Comparison of ENCODE assay signal across 12 cellular contexts in genomic region chrX:8987672-8988250, GRCh38. TPM values are rescaled to one million over a fixed set of nuclear protein-coding genes. Genes with fewer than 3 reads are reported as not detected.
DNase-seq lines count a peak whose midpoint lies in the region; ATAC-seq, FAIRE-seq and TF ChIP-seq lines count a peak whose summit lies in the region.
"Had no signal": no experiment of that assay in that cellular context is flagged by ENCODE, and none has a peak within 500 bp of the region (broad histone marks: within the 10 kb centered on the region; RNA-seq: fewer than 3 reads in every experiment).

No MANE protein-coding gene starts in this region.

- CTCF ChIA-PET in CD8-positive, alpha-beta memory T cell (lab: Charles Lee): no interaction called here
- CTCF ChIA-PET in activated CD8-positive, alpha-beta T cell treated with anti-CD3 and anti-CD28 coated beads, Interleukin-2, amount 10 ng/mL, durations not matched to agents 7 days and 5 days (lab: Charles Lee): interaction anchor here (0.9 to 1.3 kb wide), 2 partner anchors 11 to 13 kb away, joined by 3 read pairs; no protein-coding TSS in a partner anchor

- H3K79me2 ChIP-seq in keratinocyte (ENCODE audit: control insufficient read depth, insufficient read depth, low read length): no peaks in the 10 kb centered on the region

- no peak for TF ChIP-seq CTCF in keratinocyte (optimal IDR thresholded peaks at IDR 0.05 in 1 of 3, IDR thresholded peaks at IDR 0.05 in 1 of 3, conservative IDR thresholded peaks at IDR 0.05 in 1 of 3; ENCODE audit: extremely low read depth in 1 of 3, insufficient read depth in 2 of 3, low read length in 3 of 3)

- H3K9me1 ChIP-seq in keratinocyte (ENCODE audit: control insufficient read depth, extremely low read depth, insufficient read depth, low read length): no peaks in the 10 kb centered on the region

- no peaks in the 10 kb centered on the region for H3K36me3 Mint-ChIP-seq in CD8-positive, alpha-beta memory T cell
- no peaks in the 10 kb centered on the region for H3K36me3 Mint-ChIP-seq in activated CD8-positive, alpha-beta T cell treated with anti-CD3 and anti-CD28 coated beads, Interleukin-2, amount 10 ng/mL, durations not matched to agents 7 days and 5 days (ENCODE audit: low read depth)

- peak overlapping the region in 6 of 7 donors; percentile 15 to 45 (median 24) for H3K4me3 Mint-ChIP-seq in CD8-positive, alpha-beta memory T cell
- H3K4me3 Mint-ChIP-seq in activated CD8-positive, alpha-beta T cell treated with anti-CD3 and anti-CD28 coated beads, Interleukin-2, amount 10 ng/mL, durations not matched to agents 7 days and 5 days: no peak overlapping the region

- FAIRE-seq in keratinocyte (lab: Jason Lieb, UNC): no peak
- FAIRE-seq: astrocyte had no signal

- H3K36me3 ChIP-seq in CD8-positive, alpha-beta memory T cell (ENCODE audit: insufficient read depth, low read length): no peaks in the 10 kb centered on the region
- no peaks in the 10 kb centered on the region for H3K36me3 ChIP-seq in keratinocyte (ENCODE audit: control insufficient read depth in 2 of 2, extremely low read depth in 1 of 2, insufficient read depth in 2 of 2, low read length in 2 of 2)

- H3K27ac Mint-ChIP-seq in CD8-positive, alpha-beta memory T cell: peak overlapping the region; percentile 2 to 90 (median 84)
- H3K27ac Mint-ChIP-seq in activated CD8-positive, alpha-beta T cell treated with anti-CD3 and anti-CD28 coated beads, Interleukin-2, amount 10 ng/mL, durations not matched to agents 7 days and 5 days: no peak overlapping the region

- H2AFZ ChIP-seq in keratinocyte (ENCODE audit: control insufficient read depth, low read length): no peak overlapping the region

- no peaks in the 10 kb centered on the region for H3K9me3 ChIP-seq in CD8-positive, alpha-beta memory T cell (ENCODE audit: low read length)
- no peaks in the 10 kb centered on the region for H3K9me3 ChIP-seq in keratinocyte (ENCODE audit: control insufficient read depth, low read depth, low read length)

- H3K9me3 Mint-ChIP-seq in CD8-positive, alpha-beta memory T cell: no peaks in the 10 kb centered on the region
- no peaks in the 10 kb centered on the region for H3K9me3 Mint-ChIP-seq in activated CD8-positive, alpha-beta T cell treated with anti-CD3 and anti-CD28 coated beads, Interleukin-2, amount 10 ng/mL, durations not matched to agents 7 days and 5 days (ENCODE audit: insufficient read depth)

- no peak overlapping the region for H3K27ac ChIP-seq in CD8-positive, alpha-beta memory T cell (ENCODE audit: low read depth, low read length)
- no peak overlapping the region for H3K27ac ChIP-seq in keratinocyte (ENCODE audit: control insufficient read depth, insufficient read depth, low read length)

- DNase-seq in CD8-positive, alpha-beta memory T cell: peak; percentile 3 to 82 (median 67)
- peak; percentile 2 for DNase-seq in HT-29 (ENCODE audit: low spot score)
- DNase-seq in activated CD8-positive, alpha-beta T cell treated with anti-CD3 and anti-CD28 coated beads, Interleukin-2, amount 10 ng/mL, durations not matched to agents 7 days and 5 days: peak; percentile 21
- no peak for DNase-seq in keratinocyte (ENCODE audit: low read depth, low spot score)
- no peak for DNase-seq in cortex of kidney (lab: John Stamatoyannopoulos, UW)
- no peak for DNase-seq in SIG-M5 treated with dmso at 0.1 percent for 504 hours (lab: John Stamatoyannopoulos, UW; ENCODE audit: unreplicated experiment)
- DNase-seq: NCI-H2227 treated with DMSO at 0.1 percent for 48 hours had no signal

- H3K4me2 ChIP-seq in keratinocyte (ENCODE audit: control insufficient read depth, extremely low read depth, insufficient read depth, low read depth, low read length): peak overlapping the region; percentile 56

- H4K20me1 ChIP-seq in keratinocyte (ENCODE audit: control insufficient read depth, extremely low read depth, insufficient read depth, low read length): no peaks in the 10 kb centered on the region

- no peak for ATAC-seq in activated CD8-positive, alpha-beta T cell treated with anti-CD3 and anti-CD28 coated beads, Interleukin-2, amount 10 ng/mL, durations not matched to agents 7 days and 5 days
- ATAC-seq in GM21360 (IDR thresholded peaks at IDR 0.05; ENCODE audit: unreplicated experiment): no peak

- peaks cover 0 to 8% of the 10 kb centered on the region in 2 donors for H3K27me3 Mint-ChIP-seq in CD8-positive, alpha-beta memory T cell
- H3K27me3 Mint-ChIP-seq in activated CD8-positive, alpha-beta T cell treated with anti-CD3 and anti-CD28 coated beads, Interleukin-2, amount 10 ng/mL, durations not matched to agents 7 days and 5 days (ENCODE audit: low read depth): no peaks in the 10 kb centered on the region

- H3K4me1 ChIP-seq in CD8-positive, alpha-beta memory T cell (ENCODE audit: insufficient read depth, low read length): peaks cover 24% of the 10 kb centered on the region
- peaks cover 10% of the 10 kb centered on the region for H3K4me1 ChIP-seq in keratinocyte (ENCODE audit: control insufficient read depth, extremely low read depth, insufficient read depth, low read length)

- H3K4me1 Mint-ChIP-seq in CD8-positive, alpha-beta memory T cell: peaks cover 13 to 19% (median 16%) of the 10 kb centered on the region in 3 donors
- H3K4me1 Mint-ChIP-seq in activated CD8-positive, alpha-beta T cell treated with anti-CD3 and anti-CD28 coated beads, Interleukin-2, amount 10 ng/mL, durations not matched to agents 7 days and 5 days (ENCODE audit: low read depth): peaks cover 7% of the 10 kb centered on the region

- no peak overlapping the region for H3K4me3 ChIP-seq in CD8-positive, alpha-beta memory T cell (ENCODE audit: low read length)
- H3K4me3 ChIP-seq in keratinocyte (ENCODE audit: control insufficient read depth in 2 of 3, extremely low read depth in 1 of 3, insufficient read depth in 2 of 3, low read depth in 1 of 3, low read length in 3 of 3): no peak overlapping the region

- no peaks in the 10 kb centered on the region for H3K27me3 ChIP-seq in CD8-positive, alpha-beta memory T cell (ENCODE audit: insufficient read depth, low read length, poor library complexity, severe bottlenecking)
- no peaks in the 10 kb centered on the region for H3K27me3 ChIP-seq in keratinocyte (ENCODE audit: control insufficient read depth, extremely low read depth, insufficient read depth, low read length)

- POLR2A ChIA-PET in CD8-positive, alpha-beta memory T cell (lab: Charles Lee): interaction anchor here (1.0 kb wide), 1 partner anchor 476 kb away, joined by 3 read pairs; no protein-coding TSS in a partner anchor
- POLR2A ChIA-PET in activated CD8-positive, alpha-beta T cell treated with anti-CD3 and anti-CD28 coated beads, Interleukin-2, amount 10 ng/mL, durations not matched to agents 7 days and 5 days (lab: Charles Lee): no interaction called here

- H3K9ac ChIP-seq in keratinocyte (ENCODE audit: control insufficient read depth, extremely low read depth, insufficient read depth, low read length): no peak overlapping the region

- dilution Hi-C loops in keratinocyte (cut with MboI; ENCODE audit: extremely low pct_ligation_motif_present, low sequenced_read_pairs): no loop called here

RNA-seq across cellular contexts. Expression of gene FAM9B, which starts 46.2 kb away (rescaled TPM):
- not detected for total RNA-seq in CD8-positive, alpha-beta memory T cell
- not detected for polyA plus RNA-seq in CD8-positive, alpha-beta memory T cell
- not detected in 2 replicates for total RNA-seq in HT-29 (2014; rRNA removed; shearing (Covaris generic))
- not detected for total RNA-seq in activated CD8-positive, alpha-beta T cell treated with anti-CD3 and anti-CD28 coated beads, Interleukin-2, amount 10 ng/mL, durations not matched to agents 7 days and 5 days
- polyA plus RNA-seq in keratinocyte: not detected in 3 replicates
- not detected for polyA plus RNA-seq in keratinocyte (2011; ENCODE audit: low read depth)
- not detected in 2 replicates for polyA plus RNA-seq in keratinocyte (2011; cell fraction: cytosol; rRNA removed)
- polyA plus RNA-seq in keratinocyte (2011; cell fraction: nucleus; rRNA removed): not detected in 2 replicates
- not detected in 2 replicates for polyA plus RNA-seq in keratinocyte (2012; ENCODE audit: low replicate concordance)
- not detected in 3 replicates for polyA minus RNA-seq in keratinocyte
- not detected for polyA minus RNA-seq in keratinocyte (2011; cell fraction: cytosol; rRNA and poly(A)+ RNA removed)
- not detected in 2 replicates for polyA minus RNA-seq in keratinocyte (2011; cell fraction: nucleus; rRNA and poly(A)+ RNA removed)
- total RNA-seq: astrocyte, mammary epithelial cell, Right ventricle myocardium superior, temporal lobe had no signal
- polyA plus RNA-seq: mammary epithelial cell had no signal

Comparison
In these comparisons a context has a peak if more than half of its experiments do, and no peak if none do; other contexts are left out.
1. DNase-seq: peak in CD8-positive, alpha-beta memory T cell (5 of 5), HT-29 (single experiment) and activated CD8-positive, alpha-beta T cell treated with anti-CD3 and anti-CD28 coated beads, Interleukin-2, amount 10 ng/mL, durations not matched to agents 7 days and 5 days (single experiment); none in keratinocyte (single experiment), cortex of kidney (single experiment) and SIG-M5 treated with dmso at 0.1 percent for 504 hours (single experiment).